Comparison of ENCODE assay signal across 32 cellular contexts in the genomic region with DNA sequence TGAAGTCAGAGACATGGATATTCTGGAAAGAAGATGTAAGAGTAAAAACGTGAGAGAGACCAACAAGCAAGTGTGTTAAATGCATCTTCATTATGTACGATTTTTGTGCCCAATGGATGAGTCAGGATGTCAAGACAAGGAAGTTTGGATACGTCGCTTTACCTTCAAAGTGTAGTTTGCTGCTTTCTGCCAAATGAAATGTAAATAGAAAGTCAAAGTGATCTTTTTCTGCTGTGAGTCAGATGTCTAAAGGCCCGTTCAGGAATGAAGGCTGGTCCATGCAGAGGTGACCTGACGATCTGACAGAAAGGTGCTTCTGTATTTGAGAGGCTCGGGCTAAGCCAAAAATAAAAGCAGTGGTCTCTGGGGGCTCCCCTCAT.
DNase-seq lines count a peak whose midpoint lies in the region; ATAC-seq, FAIRE-seq and TF ChIP-seq lines count a peak whose summit lies in the region.
"Had no signal": no experiment of that assay in that cellular context is flagged by ENCODE, and none has a peak within 500 bp of the region (broad histone marks: within the 10 kb centered on the region; RNA-seq: fewer than 3 reads in every experiment).

No MANE protein-coding gene starts in this region.

- TF ChIP-seq POLR2A in vagina (IDR thresholded peaks at IDR 0.05) = no peak

- no peaks in the 10 kb centered on the region for H3K79me2 ChIP-seq in keratinocyte (ENCODE audit: control insufficient read depth, insufficient read depth, low read length)

- intact Hi-C loops in right cardiac atrium (cut with DNase I) (loop anchor here in 1 of 4 donors (10.0 kb wide), 1 partner anchor 128 kb away; no protein-coding TSS in a partner anchor), left ventricle myocardium superior (cut with micrococcal nuclease) (no loop called here), vagina (cut with DNase I) (no loop called here)

- peak overlapping the region; percentile 56 for H3K4me2 ChIP-seq in keratinocyte (ENCODE audit: control insufficient read depth, extremely low read depth, insufficient read depth, low read depth, low read length)
- H3K4me2 ChIP-seq: smooth muscle cell had no signal

- TF ChIP-seq CTCF in keratinocyte (optimal IDR thresholded peaks at IDR 0.05 in 1 of 3, IDR thresholded peaks at IDR 0.05 in 1 of 3, conservative IDR thresholded peaks at IDR 0.05 in 1 of 3; ENCODE audit: extremely low read depth in 1 of 3, insufficient read depth in 2 of 3, low read length in 3 of 3) (no peak), vagina (IDR thresholded peaks at IDR 0.05) (no peak)

- H3K27ac ChIP-seq in right cardiac atrium (ENCODE audit: low read length) = peak overlapping the region; percentile 27
- peak overlapping the region; percentile 12 for H3K27ac ChIP-seq in epithelial cell of prostate
- H3K27ac ChIP-seq in keratinocyte (ENCODE audit: control insufficient read depth, insufficient read depth, low read length) = no peak overlapping the region
- peak overlapping the region; percentile 12 for H3K27ac ChIP-seq in vagina

- DNase-seq in right cardiac atrium (no peak), left ventricle myocardium superior (no peak), epithelial cell of prostate (ENCODE audit: low read depth, low spot score) (peak; percentile 39), keratinocyte (ENCODE audit: low read depth, low spot score) (no peak), vagina (ENCODE audit: extremely low spot score in 2 of 2) (no peak), NCI-H2107 (lab: John Stamatoyannopoulos, UW) (no peak), GM19240 (ENCODE audit: insufficient read length, low spot score) (no peak)
- DNase-seq: activated effector memory CD4-positive, alpha-beta T cell treated with Interleukin-2 at 50 U/mL for 16 hours; activated naive CD8-positive, alpha-beta T cell treated with anti-CD3 and anti-CD28 coated beads for 36 hours; CD4-positive, alpha-beta memory T cell; dermis blood vessel endothelial cell; DMS 273 treated with DMSO at 0.1 percent for 48 hours; heart right ventricle; MM.1S; naive thymus-derived CD8-positive, alpha-beta T cell; NCI-H1417; NCI-H2081; NCI-H345; NCI-H82; stimulated activated CD4-positive, alpha-beta T cell treated with anti-CD3 and anti-CD28 coated beads, Interleukin-1b, Interleukin-23, amount 100 ng/mL, for 48 hours; stimulated activated CD8-positive, alpha-beta memory T cell treated with anti-CD3 and anti-CD28 coated beads, Interleukin-4, amount 100 ng/mL, for 48 hours; stimulated activated naive CD8-positive, alpha-beta T cell treated with anti-CD3 and anti-CD28 coated beads, Interleukin-15, amount 100 ng/mL, for 72 hours; T-helper 2 cell; transverse colon had no signal

- ATAC-seq in right cardiac atrium = no peak
- no peak for ATAC-seq in left ventricle myocardium superior
- no peak for ATAC-seq in GM19467 (IDR thresholded peaks at IDR 0.05; ENCODE audit: unreplicated experiment)
- ATAC-seq: K562; naive thymus-derived CD8-positive, alpha-beta T cell; stimulated activated naive CD8-positive, alpha-beta T cell treated with anti-CD3 and anti-CD28 coated beads, Interleukin-15, amount 100 ng/mL, for 72 hours had no signal

- 72% methylated on average over 7 of the region's 7 CpGs for WGBS in right cardiac atrium

- H3K9me3 ChIP-seq in right cardiac atrium (ENCODE audit: control insufficient read depth, low read length) (no peaks in the 10 kb centered on the region), keratinocyte (ENCODE audit: control insufficient read depth, low read depth, low read length) (no peaks in the 10 kb centered on the region), vagina (no peaks in the 10 kb centered on the region)
- H3K9me3 ChIP-seq: heart right ventricle, transverse colon had no signal

- peak; percentile 78 for FAIRE-seq in keratinocyte (lab: Jason Lieb, UNC)
- FAIRE-seq: A204.1, endometrium, GM12892, H1, HTR-8/SVneo, K562 had no signal

- peak overlapping the region; percentile 24 for H2AFZ ChIP-seq in keratinocyte (ENCODE audit: control insufficient read depth, low read length)

- no peaks in the 10 kb centered on the region for H3K9me1 ChIP-seq in keratinocyte (ENCODE audit: control insufficient read depth, extremely low read depth, insufficient read depth, low read length)

- H3K27me3 ChIP-seq in right cardiac atrium (ENCODE audit: control insufficient read depth, insufficient read depth) (no peaks in the 10 kb centered on the region), keratinocyte (ENCODE audit: control insufficient read depth, extremely low read depth, insufficient read depth, low read length) (no peaks in the 10 kb centered on the region), vagina (no peaks in the 10 kb centered on the region)
- H3K27me3 ChIP-seq: heart right ventricle, transverse colon had no signal

- no peaks in the 10 kb centered on the region for H3K4me1 ChIP-seq in right cardiac atrium (ENCODE audit: control insufficient read depth, insufficient read depth, low read length)
- H3K4me1 ChIP-seq in keratinocyte (ENCODE audit: control insufficient read depth, extremely low read depth, insufficient read depth, low read length) = peaks cover 15% of the 10 kb centered on the region
- peaks cover 6% of the 10 kb centered on the region for H3K4me1 ChIP-seq in vagina

- H3K9ac ChIP-seq in keratinocyte (ENCODE audit: control insufficient read depth, extremely low read depth, insufficient read depth, low read length) = no peak overlapping the region

- no peaks in the 10 kb centered on the region for H4K20me1 ChIP-seq in keratinocyte (ENCODE audit: control insufficient read depth, extremely low read depth, insufficient read depth, low read length)

- dilution Hi-C loops in keratinocyte (cut with MboI; ENCODE audit: extremely low pct_ligation_motif_present, low sequenced_read_pairs) = no loop called here

- H3K4me3 ChIP-seq in right cardiac atrium (ENCODE audit: low read length) = no peak overlapping the region
- H3K4me3 ChIP-seq in keratinocyte (ENCODE audit: control insufficient read depth in 2 of 3, extremely low read depth in 1 of 3, insufficient read depth in 2 of 3, low read depth in 1 of 3, low read length in 3 of 3) = peak overlapping the region in 1 of 3 experiments; percentile 0
- no peak overlapping the region for H3K4me3 ChIP-seq in vagina
- H3K4me3 ChIP-seq: heart right ventricle, K562, smooth muscle cell, transverse colon had no signal

- H3K36me3 ChIP-seq in keratinocyte (ENCODE audit: control insufficient read depth in 2 of 2, extremely low read depth in 1 of 2, insufficient read depth in 2 of 2, low read length in 2 of 2) (no peaks in the 10 kb centered on the region), vagina (no peaks in the 10 kb centered on the region)
- H3K36me3 ChIP-seq: heart right ventricle, transverse colon had no signal
